11 cellular contexts compared by ENCODE assay signal in genomic region chr1:116668277-116668676, GRCh38. TPM values are rescaled to one million over a fixed set of nuclear protein-coding genes. Genes with fewer than 3 reads are reported as not detected.
DNase-seq lines count a peak whose midpoint lies in the region; ATAC-seq, FAIRE-seq and TF ChIP-seq lines count a peak whose summit lies in the region.
"Had no signal": no experiment of that assay in that cellular context is flagged by ENCODE, and none has a peak within 500 bp of the region (broad histone marks: within the 10 kb centered on the region; RNA-seq: fewer than 3 reads in every experiment).

No MANE protein-coding gene starts in this region.

- H2AFZ ChIP-seq in astrocyte (ENCODE audit: low read depth, low read length): no peak overlapping the region

- no peak overlapping the region for H3K4me3 ChIP-seq in astrocyte (ENCODE audit: insufficient read depth, low read depth, low read length)
- H3K4me3 ChIP-seq in mesendoderm (ENCODE audit: low read length): no peak overlapping the region
- peak overlapping the region in 1 of 2 donors; percentile 50 for H3K4me3 ChIP-seq in left lung

- no peak for ATAC-seq in stimulated activated naive CD8-positive, alpha-beta T cell treated with anti-CD3 and anti-CD28 coated beads, Interleukin-15, Interleukin-2, amounts not matched to agents 100 U/mL and 50 U/mL, for 24 hours
- no peak for ATAC-seq in left lung

- intact Hi-C loops in left lung (cut with DNase I): no loop called here

- H3K27ac ChIP-seq in astrocyte (ENCODE audit: low read depth, low read length) (no peak overlapping the region), mesendoderm (ENCODE audit: low read depth, low read length) (no peak overlapping the region), left lung (no peak overlapping the region)
- H3K27ac ChIP-seq: brain microvascular endothelial cell had no signal

- no peaks in the 10 kb centered on the region for H3K36me3 ChIP-seq in astrocyte (ENCODE audit: insufficient read depth, low read length)
- H3K36me3 ChIP-seq in mesendoderm (ENCODE audit: control insufficient read depth, insufficient read depth, low read length): no peaks in the 10 kb centered on the region
- no peaks in the 10 kb centered on the region for H3K36me3 ChIP-seq in left lung
- H3K36me3 ChIP-seq: brain microvascular endothelial cell had no signal

- H3K36me3 Mint-ChIP-seq in stimulated activated naive CD8-positive, alpha-beta T cell treated with anti-CD3 and anti-CD28 coated beads, Interleukin-15, Interleukin-2, amounts not matched to agents 100 ng/mL and 50 ng/mL, for 24 hours (ENCODE audit: low read depth): no peaks in the 10 kb centered on the region
- H3K36me3 Mint-ChIP-seq in astrocyte (ENCODE audit: low read depth, unreplicated experiment): peaks cover 2% of the 10 kb centered on the region

- no peak overlapping the region for H3K56ac ChIP-seq in mesendoderm (ENCODE audit: low read length)

- no peaks in the 10 kb centered on the region for H3K9me3 ChIP-seq in astrocyte (ENCODE audit: insufficient read depth, low read depth, low read length)
- H3K9me3 ChIP-seq in left lung: no peaks in the 10 kb centered on the region

- peak overlapping the region; percentile 10 for H2BK15ac ChIP-seq in mesendoderm (replicated peaks; ENCODE audit: low read depth)

- FAIRE-seq in astrocyte (lab: Jason Lieb, UNC): no peak
- FAIRE-seq: GM12891 had no signal

- peaks cover 7% of the 10 kb centered on the region for H3K4me1 ChIP-seq in astrocyte (ENCODE audit: insufficient read depth, low read length)
- peaks cover 5% of the 10 kb centered on the region for H3K4me1 ChIP-seq in mesendoderm (ENCODE audit: control insufficient read depth, low read depth, low read length)
- H3K4me1 ChIP-seq in left lung: peaks cover 6 to 12% of the 10 kb centered on the region in 2 donors

- H3K9me3 Mint-ChIP-seq in stimulated activated naive CD8-positive, alpha-beta T cell treated with anti-CD3 and anti-CD28 coated beads, Interleukin-15, Interleukin-2, amounts not matched to agents 100 ng/mL and 50 ng/mL, for 24 hours: no peaks in the 10 kb centered on the region
- H3K9me3 Mint-ChIP-seq in astrocyte (ENCODE audit: unreplicated experiment): peaks cover 2% of the 10 kb centered on the region

- no peak overlapping the region for H4K5ac ChIP-seq in mesendoderm (ENCODE audit: low read length)

- peak overlapping the region; percentile 88 for H3K18ac ChIP-seq in mesendoderm (ENCODE audit: low read length)

- H3K27me3 ChIP-seq in astrocyte (ENCODE audit: insufficient read depth, low read length): peaks cover 32% of the 10 kb centered on the region
- no peaks in the 10 kb centered on the region for H3K27me3 ChIP-seq in mesendoderm (ENCODE audit: insufficient read depth, low read length, poor library complexity)
- H3K27me3 ChIP-seq in left lung: peaks cover 4 to 78% of the 10 kb centered on the region in 2 donors

- H3K79me1 ChIP-seq in mesendoderm (ENCODE audit: low read length): peaks cover 18% of the 10 kb centered on the region

- WGBS in mesendoderm (ENCODE audit: extremely low coverage, insufficient coverage, low lambda C conversion rate): no CpG with 5 or more reads among the region's 7 CpGs

- no peak overlapping the region for H3K23ac ChIP-seq in mesendoderm (ENCODE audit: low read length)

- H4K8ac ChIP-seq in mesendoderm (ENCODE audit: low read depth, low read length): no peak overlapping the region

- H3K4me3 Mint-ChIP-seq in stimulated activated naive CD8-positive, alpha-beta T cell treated with anti-CD3 and anti-CD28 coated beads, Interleukin-15, Interleukin-2, amounts not matched to agents 100 ng/mL and 50 ng/mL, for 24 hours: peak overlapping the region; percentile 59
- peak overlapping the region; percentile 78 for H3K4me3 Mint-ChIP-seq in astrocyte (ENCODE audit: unreplicated experiment)

- H3K79me2 ChIP-seq in astrocyte (ENCODE audit: insufficient read depth, low read length) (no peaks in the 10 kb centered on the region), mesendoderm (ENCODE audit: control insufficient read depth, insufficient read depth, low read length) (peaks cover 4% of the 10 kb centered on the region)

- no peak overlapping the region for H3K27ac Mint-ChIP-seq in stimulated activated naive CD8-positive, alpha-beta T cell treated with anti-CD3 and anti-CD28 coated beads, Interleukin-15, Interleukin-2, amounts not matched to agents 100 ng/mL and 50 ng/mL, for 24 hours
- H3K27ac Mint-ChIP-seq in astrocyte (ENCODE audit: unreplicated experiment): peak overlapping the region; percentile 31

- H4K20me1 ChIP-seq in astrocyte (ENCODE audit: insufficient read depth, low read length): no peaks in the 10 kb centered on the region

- H2AK5ac ChIP-seq in mesendoderm (ENCODE audit: low read length): no peak overlapping the region

- H3K27me3 Mint-ChIP-seq in stimulated activated naive CD8-positive, alpha-beta T cell treated with anti-CD3 and anti-CD28 coated beads, Interleukin-15, Interleukin-2, amounts not matched to agents 100 ng/mL and 50 ng/mL, for 24 hours: peaks cover 68% of the 10 kb centered on the region
- H3K27me3 Mint-ChIP-seq in astrocyte (ENCODE audit: low read depth, unreplicated experiment): peaks cover 40% of the 10 kb centered on the region

- H3K4me2 ChIP-seq in astrocyte (ENCODE audit: low read length) (peak overlapping the region; percentile 94), mesendoderm (ENCODE audit: low read length) (no peak overlapping the region)

- H2BK120ac ChIP-seq in mesendoderm (ENCODE audit: low read depth, low read length): no peak overlapping the region

- H2BK5ac ChIP-seq in mesendoderm (ENCODE audit: low read length): no peak overlapping the region

- TF ChIP-seq CTCF in astrocyte (IDR thresholded peaks at IDR 0.05; ENCODE audit: insufficient read depth, low read depth, low read length) (no peak), left lung (IDR thresholded peaks at IDR 0.05) (no peak)

- peaks cover 29% of the 10 kb centered on the region for H3K4me1 Mint-ChIP-seq in stimulated activated naive CD8-positive, alpha-beta T cell treated with anti-CD3 and anti-CD28 coated beads, Interleukin-15, Interleukin-2, amounts not matched to agents 100 ng/mL and 50 ng/mL, for 24 hours (ENCODE audit: low read depth)
- H3K4me1 Mint-ChIP-seq in astrocyte (ENCODE audit: low read depth, unreplicated experiment): peaks cover 1% of the 10 kb centered on the region

- no peak for DNase-seq in stimulated activated naive CD8-positive, alpha-beta T cell treated with anti-CD3 and anti-CD28 coated beads, Interleukin-15, Interleukin-2, amounts not matched to agents 100 U/mL and 50 U/mL, for 24 hours
- DNase-seq in astrocyte (ENCODE audit: low read depth) (no peak), mesendoderm (no peak), AG08395 (ENCODE audit: low spot score) (no peak), left lung (no peak), GM19240 (ENCODE audit: insufficient read length, low spot score) (no peak), H4 (ENCODE audit: low spot score) (no peak)
- DNase-seq: brain microvascular endothelial cell, SIG-M5 had no signal

- no peak overlapping the region for H3K4ac ChIP-seq in mesendoderm (ENCODE audit: low read depth, low read length)

- no peak overlapping the region for H3K9ac ChIP-seq in astrocyte (ENCODE audit: low read length)
- H3K9ac ChIP-seq in mesendoderm (ENCODE audit: low read length): no peak overlapping the region

RNA-seq across cellular contexts. Expression of gene IGSF3, which starts 0.7 kb away (rescaled TPM):
- total RNA-seq in astrocyte: 11.7 and 12.7 TPM in 2 replicates
- 11.7 TPM for polyA plus RNA-seq in mesendoderm (2013, experiment 1 of 2)
- 11.7 TPM for polyA plus RNA-seq in mesendoderm (2013, experiment 2 of 2)
- total RNA-seq in left lung: 10 to 100 TPM; 12.6 to 21.6 TPM
- 10.7 and 10.8 TPM in 2 replicates for total RNA-seq in H4 (2014; rRNA removed; shearing (Covaris generic))
